8 cellular contexts compared by ENCODE assay signal in genomic region chr19:46860125-46860845, GRCh38. TPM values are rescaled to one million over a fixed set of nuclear protein-coding genes. Genes with fewer than 3 reads are reported as not detected.
DNase-seq lines count a peak whose midpoint lies in the region; ATAC-seq, FAIRE-seq and TF ChIP-seq lines count a peak whose summit lies in the region.

No MANE protein-coding gene starts in this region.

- H2AFZ ChIP-seq in IMR-90 (replicated peaks; ENCODE audit: low read length, poor library complexity) (peak overlapping the region; percentile 96), OCI-LY7 (ENCODE audit: low read length) (peak overlapping the region; percentile 32; the same call in 1 of the 2 replicates)

- no peak overlapping the region for H2BK20ac ChIP-seq in IMR-90 (ENCODE audit: low read depth, low read length)

- in situ Hi-C loops in IMR-90 (cut with MboI; ENCODE audit: low sequenced_read_pairs): no loop called here

- H3K79me2 ChIP-seq in OCI-LY7 (ENCODE audit: insufficient read depth, low read depth, low read length): peaks cover 49% of the 10 kb centered on the region

- TF ChIP-seq RAD21 in IMR-90 (IDR thresholded peaks at IDR 0.05; ENCODE audit: low read length): no peak

- no peak overlapping the region for H3K56ac ChIP-seq in IMR-90 (ENCODE audit: extremely low read depth, insufficient read depth, low read length)

- H3K36me3 ChIP-seq in IMR-90 (ENCODE audit: control insufficient read depth, insufficient read depth, low read length) (no peaks in the 10 kb centered on the region), OCI-LY7 (ENCODE audit: insufficient read depth, low read length) (peaks cover 24% of the 10 kb centered on the region)

- H3K9me2 ChIP-seq in OCI-LY7 (ENCODE audit: insufficient read depth, low read length): no peaks in the 10 kb centered on the region

- H3K4me2 ChIP-seq in IMR-90 (ENCODE audit: low read depth, low read length) (peak overlapping the region; percentile 94), OCI-LY7 (ENCODE audit: low read length) (peak overlapping the region; percentile 86)

- H2AK9ac ChIP-seq in IMR-90 (replicated peaks; ENCODE audit: low read depth, low read length, poor library complexity): peak overlapping the region; percentile 95

- H3K4ac ChIP-seq in IMR-90 (ENCODE audit: low read depth, low read length): peak overlapping the region; percentile 96

- dilution Hi-C loops in IMR-90 (cut with HindIII; ENCODE audit: low sequenced_read_pairs, unreplicated experiment): no loop called here

- H4K20me1 ChIP-seq in IMR-90 (ENCODE audit: insufficient read depth, low read length) (peaks cover 50% of the 10 kb centered on the region), OCI-LY7 (ENCODE audit: insufficient read depth, low read length) (peaks cover 24% of the 10 kb centered on the region)

- peak overlapping the region; percentile 73 for H3K14ac ChIP-seq in IMR-90 (replicated peaks; ENCODE audit: low read depth, low read length)

- H3K9me1 ChIP-seq in IMR-90 (ENCODE audit: insufficient read depth, low read length): peaks cover 27% of the 10 kb centered on the region

- peak; percentile 80 for TF ChIP-seq POLR2A in IMR-90 (IDR thresholded peaks at IDR 0.05; ENCODE audit: low read depth, low read length)

- POLR2A ChIA-PET in IMR-90 (lab: Charles Lee; ENCODE audit: unreplicated experiment): interaction anchor here (0.5 kb wide), 1 partner anchor 13 kb away, joined by 4 read pairs; no protein-coding TSS in a partner anchor
- POLR2A ChIA-PET in OCI-LY7 (lab: Charles Lee): interaction anchor here (0.6 to 0.9 kb wide), 4 partner anchors 16 to 248 kb away, joined by 3 to 5 read pairs (median 3); no protein-coding TSS in a partner anchor

- peak overlapping the region; percentile 75 for H2BK120ac ChIP-seq in IMR-90 (ENCODE audit: low read depth, low read length)

- H3K4me1 ChIP-seq in IMR-90 (ENCODE audit: control insufficient read depth, insufficient read depth, low read length): peaks cover 16% of the 10 kb centered on the region
- peaks cover 47% of the 10 kb centered on the region for H3K4me1 ChIP-seq in OCI-LY7 (ENCODE audit: insufficient read depth, low read length, poor library complexity, severe bottlenecking)

- peak overlapping the region; percentile 73 for H4K91ac ChIP-seq in IMR-90 (ENCODE audit: insufficient read depth, low read depth, low read length)

- H2BK5ac ChIP-seq in IMR-90 (ENCODE audit: low read depth, low read length, poor library complexity, severe bottlenecking): peak overlapping the region; percentile 95

- 0 out of 2 replicates have a peak overlapping the region, but pooled peaks have one; percentile 63 for H3K23ac ChIP-seq in IMR-90 (ENCODE audit: low read depth, low read length)

- TF ChIP-seq CTCF in D721Med (IDR thresholded peaks at IDR 0.05; ENCODE audit: insufficient read depth, missing control alignments) (no peak), IMR-90 (conservative IDR thresholded peaks at IDR 0.05; ENCODE audit: low read depth, low read length) (no peak), OCI-LY7 (conservative IDR thresholded peaks at IDR 0.05; ENCODE audit: low read length) (no peak), epithelial cell of esophagus (IDR thresholded peaks at IDR 0.05; ENCODE audit: insufficient read depth, low read depth, low read length, missing control alignments) (no peak)

- peak; percentile 65 for DNase-seq in D721Med (ENCODE audit: insufficient read length, low spot score)
- DNase-seq in IMR-90: peak; percentile 98
- DNase-seq in OCI-LY7 (ENCODE audit: low spot score): peak; percentile 98
- DNase-seq in activated T-cell treated with anti-CD3 and anti-CD28 coated beads for 4 hours: peak; percentile 86
- peak; percentile 99 for DNase-seq in epithelial cell of esophagus (ENCODE audit: low read depth)
- peak; percentile 97 for DNase-seq in mucosa of gallbladder (ENCODE audit: low spot score)
- DNase-seq in stimulated activated CD8-positive, alpha-beta memory T cell treated with anti-CD3 and anti-CD28 coated beads, Interleukin-4, amount 100 ng/mL, for 4 hours (ENCODE audit: low read depth in 2 of 2, low spot score in 1 of 2): peak; percentile 81 to 89

- WGBS in IMR-90 (ENCODE audit: extremely low coverage in 2 of 2, insufficient read length in 1 of 2), 2 experiments: 0% methylated on average over 58 of the region's 89 CpGs; no CpG with 5 or more reads in 1 of the 2 experiments

- peak overlapping the region; percentile 82 for H3K9ac ChIP-seq in IMR-90 (ENCODE audit: low read depth, low read length)

- peak overlapping the region; percentile 37 for H3K18ac ChIP-seq in IMR-90 (ENCODE audit: low read depth, low read length)

- intact Hi-C loops in IMR-90 (cut with micrococcal nuclease): loop anchor here (1.0 kb wide), 1 partner anchor 131 kb away; no protein-coding TSS in a partner anchor
- intact Hi-C loops in OCI-LY7 (cut with micrococcal nuclease; ENCODE audit: unreplicated experiment): no loop called here

- H2BK15ac ChIP-seq in IMR-90 (ENCODE audit: low read depth, low read length): peak overlapping the region; percentile 64; the same call in 1 of the 3 replicates

- BruUV-seq in IMR-90 (replicated peaks; lab: Mats Ljungman, UMichigan) (no TSS peak), OCI-LY7 (replicated peaks; lab: Mats Ljungman, UMichigan) (no TSS peak)

- peak overlapping the region; percentile 56; the same call in 1 of the 2 replicates for H2AK5ac ChIP-seq in IMR-90 (ENCODE audit: low read depth, low read length)

- H3K27ac ChIP-seq in IMR-90 (ENCODE audit: insufficient read depth, low read length) (peak overlapping the region; percentile 92), OCI-LY7 (ENCODE audit: low read depth, low read length, poor library complexity, severe bottlenecking) (peak overlapping the region; percentile 96)

- CTCF ChIA-PET in IMR-90 (lab: Yijun Ruan, JAX): interaction anchor here (0.6 to 1.3 kb wide), 2 partner anchors 130 to 361 kb away, joined by 5 to 7 read pairs; no protein-coding TSS in a partner anchor
- CTCF ChIA-PET in OCI-LY7 (lab: Charles Lee; ENCODE audit: unreplicated experiment): no interaction called here

- peak overlapping the region; percentile 68 for H3K4me3 ChIP-seq in IMR-90 (ENCODE audit: insufficient read depth, low read depth, low read length)
- peak overlapping the region; percentile 87 for H3K4me3 ChIP-seq in OCI-LY7 (ENCODE audit: low read depth, low read length, poor library complexity, severe bottlenecking)
- peak overlapping the region; percentile 70 for H3K4me3 ChIP-seq in epithelial cell of esophagus (ENCODE audit: low read length)

- H3K79me1 ChIP-seq in IMR-90 (ENCODE audit: low read depth in 1 of 2, low read length in 2 of 2): peaks cover 30 to 56% of the 10 kb centered on the region in 2 experiments

- peak; percentile 61 for FAIRE-seq in D721Med (lab: Jason Lieb, UNC)

- H3K9me3 ChIP-seq in IMR-90 (ENCODE audit: control insufficient read depth, insufficient read depth, low read length) (no peaks in the 10 kb centered on the region), OCI-LY7 (ENCODE audit: low read length) (no peaks in the 10 kb centered on the region)

- H4K8ac ChIP-seq in IMR-90 (ENCODE audit: low read depth in 2 of 2, low read length in 2 of 2): peak overlapping the region; percentile 51 to 80; a peak in 2 of 4 replicates

- H3K27me3 ChIP-seq in IMR-90 (ENCODE audit: control insufficient read depth, insufficient read depth, low read length): no peaks in the 10 kb centered on the region

- ATAC-seq in GM21529 (IDR thresholded peaks at IDR 0.05; ENCODE audit: unreplicated experiment) (peak; percentile 61), IMR-90 (ENCODE audit: low read depth) (peak; percentile 75)

- 0 out of 2 replicates have a peak overlapping the region, but pooled peaks have one; percentile 17 for H4K5ac ChIP-seq in IMR-90 (ENCODE audit: low read depth, low read length)

TF ChIP-seq in IMR-90, 13 proteins besides CTCF, POLR2A, EP300 and RAD21:
- TF ChIP-seq USF2 (IDR thresholded peaks at IDR 0.05; ENCODE audit: low read depth, low read length): peak; percentile 72
- no peak for TF ChIP-seq RCOR1 (IDR thresholded peaks at IDR 0.05; ENCODE audit: insufficient replicate concordance, low read length)
- TF ChIP-seq RFX5 (IDR thresholded peaks at IDR 0.05; ENCODE audit: low read depth, low read length): no peak
- TF ChIP-seq MAZ (IDR thresholded peaks at IDR 0.05; ENCODE audit: borderline replicate concordance, low read depth, low read length): peak; percentile 99
- 0 out of 2 replicates have a peak, but pooled peaks have one; percentile 52 for TF ChIP-seq CHD1 (IDR thresholded peaks at IDR 0.05; ENCODE audit: low read depth, low read length)
- TF ChIP-seq MXI1 (IDR thresholded peaks at IDR 0.05; ENCODE audit: borderline replicate concordance, low read depth, low read length): peak; percentile 91

RNA-seq across cellular contexts. Expression of gene ARHGAP35, which starts 0.5 kb away (rescaled TPM):
- total RNA-seq in IMR-90 (2012; rRNA removed) (28.9 and 29.0 TPM in 2 replicates), OCI-LY7 (2022) (42.2 and 44.4 TPM in 2 replicates), mucosa of gallbladder (60.1 TPM)
- polyA plus RNA-seq in IMR-90 (2012; rRNA removed): 16.4 and 18.7 TPM in 2 replicates
- polyA plus RNA-seq in IMR-90 (2012; cell fraction: cytosol; rRNA removed): 10.3 and 12.5 TPM in 2 replicates
- polyA plus RNA-seq in IMR-90 (2012; cell fraction: nucleus; rRNA removed; ENCODE audit: low replicate concordance): 17.8 and 19.1 TPM in 2 replicates
- 22.5 and 26.5 TPM in 2 replicates for total RNA-seq in OCI-LY7 (2014; rRNA removed; shearing (Covaris generic))

RNA-seq across cellular contexts. Expression of gene AP2S1, which starts 9.6 kb away (rescaled TPM):
- total RNA-seq in IMR-90 (2012; rRNA removed): 134 and 144 TPM in 2 replicates
- 274 and 374 TPM in 2 replicates for polyA plus RNA-seq in IMR-90 (2012; rRNA removed)
- polyA plus RNA-seq in IMR-90 (2012; cell fraction: cytosol; rRNA removed): 459 and 604 TPM in 2 replicates
- polyA plus RNA-seq in IMR-90 (2012; cell fraction: nucleus; rRNA removed; ENCODE audit: low replicate concordance): 129 and 153 TPM in 2 replicates
- 105 and 110 TPM in 2 replicates for total RNA-seq in OCI-LY7 (2014; rRNA removed; shearing (Covaris generic))
- 79.3 and 88.2 TPM in 2 replicates for total RNA-seq in OCI-LY7 (2022)
- 125 TPM for total RNA-seq in mucosa of gallbladder

Comparison
In these comparisons a context has a peak if more than half of its experiments do, and no peak if none do; other contexts are left out.
1. Peak in every context shown above with its lines: DNase-seq, ATAC-seq, H3K4me3 ChIP-seq and H3K27ac ChIP-seq.